8 cellular contexts compared by ENCODE assay signal in genomic region chr15:66566963-66567531, GRCh38. TPM values are rescaled to one million over a fixed set of nuclear protein-coding genes. Genes with fewer than 3 reads are reported as not detected.
DNase-seq lines count a peak whose midpoint lies in the region; ATAC-seq and TF ChIP-seq lines count a peak whose summit lies in the region.

No MANE protein-coding gene starts in this region.

- H3K4me3 Mint-ChIP-seq in activated CD4-positive, alpha-beta T cell treated with anti-CD3 and anti-CD28 coated beads for 36 hours: no peak overlapping the region

- DNase-seq in AML-193 (lab: John Stamatoyannopoulos, UW) (peak; percentile 51 to 55), H4 (ENCODE audit: low spot score) (peak; percentile 74), NCI-H460 (ENCODE audit: extremely low read depth, low read depth) (peak; percentile 66), dermis blood vessel endothelial cell (peak; percentile 86), lung (ENCODE audit: low spot score) (peak; percentile 54)
- DNase-seq in activated CD4-positive, alpha-beta T cell treated with anti-CD3 and anti-CD28 coated beads for 36 hours: peak; percentile 76
- peak; percentile 11 for DNase-seq in stimulated activated CD8-positive, alpha-beta memory T cell treated with anti-CD3 and anti-CD28 coated beads, Interleukin-4, amount 100 ng/mL, for 24 hours (ENCODE audit: low read depth)

- H3K36me3 Mint-ChIP-seq in activated CD4-positive, alpha-beta T cell treated with anti-CD3 and anti-CD28 coated beads for 36 hours (ENCODE audit: low read depth): no peaks in the 10 kb centered on the region

- no peaks in the 10 kb centered on the region for H3K27me3 Mint-ChIP-seq in activated CD4-positive, alpha-beta T cell treated with anti-CD3 and anti-CD28 coated beads for 36 hours

- no peaks in the 10 kb centered on the region for H3K4me1 ChIP-seq in lung (ENCODE audit: control insufficient read depth in 2 of 2, insufficient read depth in 2 of 2, low read length in 2 of 2)

- WGBS in lung, 2 donors: 32 to 40% methylated on average over 15 of the region's 15 CpGs

- intact Hi-C loops in activated CD4-positive, alpha-beta T cell treated with anti-CD3 and anti-CD28 coated beads for 36 hours (cut with DNase I, micrococcal nuclease): no loop called here

- H3K27ac Mint-ChIP-seq in activated CD4-positive, alpha-beta T cell treated with anti-CD3 and anti-CD28 coated beads for 36 hours: no peak overlapping the region

- H3K4me1 Mint-ChIP-seq in activated CD4-positive, alpha-beta T cell treated with anti-CD3 and anti-CD28 coated beads for 36 hours: peaks cover 5% of the 10 kb centered on the region

- TF ChIP-seq CTCF in lung (IDR thresholded peaks at IDR 0.05; ENCODE audit: control extremely low read depth, extremely low read depth): peak; percentile 31

- no peaks in the 10 kb centered on the region for H3K9me3 Mint-ChIP-seq in activated CD4-positive, alpha-beta T cell treated with anti-CD3 and anti-CD28 coated beads for 36 hours (ENCODE audit: low read depth)

- H3K4me3 ChIP-seq in lung: no peak overlapping the region

- CTCF ChIA-PET in activated CD4-positive, alpha-beta T cell treated with anti-CD3 and anti-CD28 coated beads for 36 hours (lab: Charles Lee): interaction anchor here (0.6 to 1.9 kb wide), 13 partner anchors 11 to 492 kb away, joined by 3 to 5 read pairs (median 3); no protein-coding TSS in a partner anchor

- no peaks in the 10 kb centered on the region for H3K9me3 ChIP-seq in lung (ENCODE audit: control insufficient read depth in 2 of 2, insufficient read depth in 1 of 2, low read length in 1 of 2)

- no peaks in the 10 kb centered on the region for H3K27me3 ChIP-seq in lung (ENCODE audit: control insufficient read depth, insufficient read depth)

- no peak overlapping the region for H3K27ac ChIP-seq in lung (ENCODE audit: low read depth in 1 of 2, low read length in 1 of 2)

- ATAC-seq in activated CD4-positive, alpha-beta T cell treated with anti-CD3 and anti-CD28 coated beads for 36 hours: peak; percentile 87
- peak; percentile 30 for ATAC-seq in lung (ENCODE audit: insufficient read depth, low FRiP score)
- no peak for ATAC-seq in GM19035 (IDR thresholded peaks at IDR 0.05; ENCODE audit: unreplicated experiment)

- no peaks in the 10 kb centered on the region for H3K36me3 ChIP-seq in lung (ENCODE audit: control insufficient read depth in 2 of 2, insufficient read depth in 2 of 2, low read length in 2 of 2)

- POLR2A ChIA-PET in activated CD4-positive, alpha-beta T cell treated with anti-CD3 and anti-CD28 coated beads for 36 hours (lab: Charles Lee): no interaction called here

RNA-seq across cellular contexts. Expression of gene LCTL, which starts 1.2 kb away (rescaled TPM):
- 0.06 and 0.10 TPM in 2 replicates for total RNA-seq in H4 (2014; rRNA removed; shearing (Covaris generic))
- total RNA-seq in NCI-H460 (2014; rRNA removed; shearing (Covaris generic)): not detected in 2 replicates
- not detected in 2 replicates for polyA plus RNA-seq in NCI-H460 (2014; cell fraction: nucleus; rRNA removed)
- not detected for total RNA-seq in activated CD4-positive, alpha-beta T cell treated with anti-CD3 and anti-CD28 coated beads for 36 hours
- total RNA-seq in dermis blood vessel endothelial cell (not detected in 2 replicates), lung (not detected)
- not detected for polyA plus RNA-seq in lung

Comparison
In these comparisons a context has a peak if more than half of its experiments do, and no peak if none do; other contexts are left out.
1. DNase-seq: peak in every context shown above with its lines; median percentile 86 in dermis blood vessel endothelial cell; 76 in activated CD4-positive, alpha-beta T cell treated with anti-CD3 and anti-CD28 coated beads for 36 hours; 74 in H4; 66 in NCI-H460; 54 in lung; 53 in AML-193; 11 in stimulated activated CD8-positive, alpha-beta memory T cell treated with anti-CD3 and anti-CD28 coated beads, Interleukin-4, amount 100 ng/mL, for 24 hours.